ENCODE assay signal across 9 cellular contexts in genomic region chr6:1605822-1606532, GRCh38. TPM values are rescaled to one million over a fixed set of nuclear protein-coding genes. Genes with fewer than 3 reads are reported as not detected.
DNase-seq lines count a peak whose midpoint lies in the region; ATAC-seq, FAIRE-seq and TF ChIP-seq lines count a peak whose summit lies in the region.
"Had no signal": no experiment of that assay in that cellular context is flagged by ENCODE, and none has a peak within 500 bp of the region (broad histone marks: within the 10 kb centered on the region; RNA-seq: fewer than 3 reads in every experiment).

No MANE protein-coding gene starts in this region.

- DNase-seq in stimulated activated CD4-positive, alpha-beta T cell treated with anti-CD3 and anti-CD28 coated beads, Interleukin-15, amount 100 ng/mL, for 24 hours = peak; percentile 21
- DNase-seq in stimulated activated CD4-positive, alpha-beta T cell treated with anti-CD3 and anti-CD28 coated beads, Interleukin-4, amount 100 ng/mL, for 4 hours = no peak
- no peak for DNase-seq in activated T-helper 2 cell treated with anti-CD3 and anti-CD28 coated beads, Interferon-gamma antibody, Interleukin-2, Interleukin-4, amounts not matched to agents 10 μg/mL and 5 μg/mL and 100 μg/mL, durations not matched to agents 14 hours and 24 hours and 36 hours (ENCODE audit: low spot score)
- DNase-seq in HepG2 (ENCODE audit: low spot score) = no peak
- peak in 1 of 2 donors; percentile 77 for DNase-seq in aorta
- no peak for DNase-seq in iPS-NIHi7 (ENCODE audit: extremely low spot score)
- DNase-seq: C1 segment of cervical spinal cord had no signal

- peaks cover 10% of the 10 kb centered on the region for H3K4me1 Mint-ChIP-seq in activated T-helper 2 cell treated with anti-CD3 and anti-CD28 coated beads, Interferon-gamma antibody, Interleukin-2, Interleukin-4, amounts not matched to agents 10 μg/mL and 5 μg/mL and 100 μg/mL, durations not matched to agents 14 hours and 24 hours and 36 hours (ENCODE audit: low read depth)

- intact Hi-C loops in activated T-helper 2 cell treated with anti-CD3 and anti-CD28 coated beads, Interferon-gamma antibody, Interleukin-2, Interleukin-4, amounts not matched to agents 10 μg/mL and 5 μg/mL and 100 μg/mL, durations not matched to agents 14 hours and 24 hours and 36 hours (cut with micrococcal nuclease) = loop anchor here (2.0 to 10.0 kb wide), 6 partner anchors 19 to 1149 kb away; partner anchors contain the start of genes FOXQ1 and MYLK4
- intact Hi-C loops in HepG2 (cut with micrococcal nuclease; ENCODE audit: unreplicated experiment) (loop anchor here (2.0 kb wide), 1 partner anchor 843 kb away; no protein-coding TSS in a partner anchor), aorta (cut with DNase I) (loop anchor here (1.0 to 5.0 kb wide), 8 partner anchors 431 to 1029 kb away; no protein-coding TSS in a partner anchor)

- TF ChIP-seq POLR2A in HepG2 (IDR thresholded peaks at IDR 0.05; ENCODE audit: insufficient read depth in 1 of 2, low read depth in 2 of 2, low read length in 2 of 2) = no peak

- H3K4me1 ChIP-seq in HepG2 (ENCODE audit: insufficient read depth, low read length) (peaks cover 52% of the 10 kb centered on the region), aorta (ENCODE audit: control insufficient read depth in 1 of 2, insufficient read depth in 2 of 2, low read length in 2 of 2) (no peaks in the 10 kb centered on the region)

- H3K9me3 ChIP-seq in HepG2 (ENCODE audit: low read length) = no peaks in the 10 kb centered on the region
- H3K9me3 ChIP-seq in aorta (ENCODE audit: control insufficient read depth, low read length) = no peaks in the 10 kb centered on the region

- peaks cover 69% of the 10 kb centered on the region for H3K27me3 Mint-ChIP-seq in activated T-helper 2 cell treated with anti-CD3 and anti-CD28 coated beads, Interferon-gamma antibody, Interleukin-2, Interleukin-4, amounts not matched to agents 10 μg/mL and 5 μg/mL and 100 μg/mL, durations not matched to agents 14 hours and 24 hours and 36 hours (ENCODE audit: low read depth)

- TF ChIP-seq EP300 in HepG2 (IDR thresholded peaks at IDR 0.05; ENCODE audit: low read depth in 2 of 2, low read length in 2 of 2) (no peak), HepG2 (CRISPR knock-in tag; IDR thresholded peaks at IDR 0.05; ENCODE audit: borderline replicate concordance) (no peak)

- no peak for TF ChIP-seq RAD21 in HepG2 (CRISPR knock-in tag; IDR thresholded peaks at IDR 0.05)

- no peak for TF ChIP-seq CTCF in HepG2 (CRISPR knock-in tag; IDR thresholded peaks at IDR 0.05)

- H3K4me3 ChIP-seq in HepG2 (replicated peaks in 1 of 3; ENCODE audit: insufficient read depth in 1 of 3, low read depth in 2 of 3, low read length in 3 of 3) (no peak overlapping the region), aorta (ENCODE audit: low read length in 2 of 2) (peak overlapping the region; percentile 48 to 55)

- CTCF ChIA-PET in HepG2 (lab: Yijun Ruan, JAX; ENCODE audit: low intra/inter-chr PET ratio, low total read pairs) = no interaction called here

- FAIRE-seq in HepG2 (lab: Jason Lieb, UNC) = no peak

- POLR2A ChIA-PET in HepG2 (lab: Yijun Ruan, JAX) = no interaction called here

- H3K27me3 ChIP-seq in HepG2 (ENCODE audit: control insufficient read depth in 1 of 2, insufficient read depth in 2 of 2, low read length in 2 of 2) (peaks cover 32 to 86% of the 10 kb centered on the region in 2 experiments), aorta (ENCODE audit: control insufficient read depth in 1 of 2, insufficient read depth in 2 of 2, low read length in 1 of 2) (no peaks in the 10 kb centered on the region)

- H3K79me2 ChIP-seq in HepG2 (ENCODE audit: insufficient read depth, low read length) = no peaks in the 10 kb centered on the region

- H3K27ac Mint-ChIP-seq in activated T-helper 2 cell treated with anti-CD3 and anti-CD28 coated beads, Interferon-gamma antibody, Interleukin-2, Interleukin-4, amounts not matched to agents 10 μg/mL and 5 μg/mL and 100 μg/mL, durations not matched to agents 14 hours and 24 hours and 36 hours = peak overlapping the region; percentile 18

- H3K27ac ChIP-seq in HepG2 (ENCODE audit: extremely low read length, insufficient read depth, low read length) = no peak overlapping the region
- H3K27ac ChIP-seq in aorta (ENCODE audit: low read depth in 1 of 2, low read length in 2 of 2) = peak overlapping the region; percentile 94 to 100

- H3K36me3 ChIP-seq in HepG2 (replicated peaks in 1 of 2; ENCODE audit: control insufficient read depth in 1 of 2, insufficient read depth in 2 of 2, low read length in 2 of 2) (no peaks in the 10 kb centered on the region), aorta (ENCODE audit: control insufficient read depth in 1 of 2, insufficient read depth in 2 of 2, low read length in 1 of 2) (peaks cover 0 to 1% of the 10 kb centered on the region in 2 donors)

- H4K20me1 ChIP-seq in HepG2 (ENCODE audit: insufficient read depth, low read length) = peaks cover 11% of the 10 kb centered on the region; the same call in 1 of the 2 replicates

- no TSS peak for BruUV-seq in HepG2 (replicated peaks; lab: Mats Ljungman, UMichigan)

- H3K36me3 Mint-ChIP-seq in activated T-helper 2 cell treated with anti-CD3 and anti-CD28 coated beads, Interferon-gamma antibody, Interleukin-2, Interleukin-4, amounts not matched to agents 10 μg/mL and 5 μg/mL and 100 μg/mL, durations not matched to agents 14 hours and 24 hours and 36 hours (ENCODE audit: low read depth) = no peaks in the 10 kb centered on the region

- H3K9me3 Mint-ChIP-seq in activated T-helper 2 cell treated with anti-CD3 and anti-CD28 coated beads, Interferon-gamma antibody, Interleukin-2, Interleukin-4, amounts not matched to agents 10 μg/mL and 5 μg/mL and 100 μg/mL, durations not matched to agents 14 hours and 24 hours and 36 hours = no peaks in the 10 kb centered on the region

- no peak overlapping the region for H2AFZ ChIP-seq in HepG2 (ENCODE audit: low read length)

- in situ Hi-C loops in HepG2 (cut with HindIII; ENCODE audit: extremely low pct_ligation_motif_present, low pct_unique_long_range_greater_than_20kb) = loop anchor here (5.0 kb wide), 1 partner anchor 501 kb away; no protein-coding TSS in a partner anchor

- no peak overlapping the region for H3K4me2 ChIP-seq in HepG2 (ENCODE audit: low read depth, low read length)

- H3K9ac ChIP-seq in HepG2 (ENCODE audit: insufficient read depth, low read depth, low read length) = no peak overlapping the region

- WGBS in HepG2 (ENCODE audit: low lambda C conversion rate) = 52% methylated on average over 19 of the region's 20 CpGs
- 3 to 15% methylated on average over 20 of the region's 20 CpGs for WGBS in aorta, 2 donors

- H3K4me3 Mint-ChIP-seq in activated T-helper 2 cell treated with anti-CD3 and anti-CD28 coated beads, Interferon-gamma antibody, Interleukin-2, Interleukin-4, amounts not matched to agents 10 μg/mL and 5 μg/mL and 100 μg/mL, durations not matched to agents 14 hours and 24 hours and 36 hours (ENCODE audit: low read depth) = no peak overlapping the region

- ATAC-seq in HepG2 (no peak), aorta (ENCODE audit: low FRiP score) (no peak), HG03442 (IDR thresholded peaks at IDR 0.05; ENCODE audit: unreplicated experiment) (no peak), HG03457 (IDR thresholded peaks at IDR 0.05; ENCODE audit: unreplicated experiment) (no peak)

TF ChIP-seq in HepG2, 621 proteins besides CTCF, POLR2A, EP300 and RAD21 (continues in another document):
- TF ChIP-seq ZKSCAN5 (CRISPR knock-in tag; IDR thresholded peaks at IDR 0.05) (no peak), ZNF773 (CRISPR knock-in tag; IDR thresholded peaks at IDR 0.05; ENCODE audit: borderline replicate concordance) (no peak)

RNA-seq across cellular contexts. Expression of gene FOXC1, which starts 3.7 kb away (rescaled TPM):
- total RNA-seq in activated T-helper 2 cell treated with anti-CD3 and anti-CD28 coated beads, Interferon-gamma antibody, Interleukin-2, Interleukin-4, amounts not matched to agents 10 μg/mL and 5 μg/mL and 100 μg/mL, durations not matched to agents 14 hours and 24 hours and 36 hours = 0.05 and 0.07 TPM in 2 replicates
- total RNA-seq in HepG2 (2016; rRNA removed; fragmentation: Illumina TruSeq; extraction: Trizol) = 0.46 and 0.55 TPM in 2 replicates
- 0.09 TPM in 1 of 2 replicates, not detected in the other for total RNA-seq in HepG2 (2016; cell fraction: cytosol; rRNA removed; fragmentation: Illumina TruSeq; extraction: Trizol; ENCODE audit: low read depth)
- 0.42 and 0.50 TPM in 2 replicates for total RNA-seq in HepG2 (2016; cell fraction: insoluble cytoplasmic fraction; rRNA removed; fragmentation: Illumina TruSeq; extraction: Trizol)
- total RNA-seq in HepG2 (2016; cell fraction: membrane; rRNA removed; fragmentation: Illumina TruSeq; extraction: Trizol) = 0.28 and 0.31 TPM in 2 replicates
- total RNA-seq in HepG2 (2016; cell fraction: nucleus; rRNA removed; fragmentation: Illumina TruSeq; extraction: Trizol) = 0.47 and 0.50 TPM in 2 replicates
- polyA plus RNA-seq in HepG2 (2011; rRNA removed) = 0.37 and 0.44 TPM in 2 replicates
- 0.19 and 0.23 TPM in 2 replicates for polyA plus RNA-seq in HepG2 (2011; cell fraction: cytosol; rRNA removed)
- 0.23 and 0.27 TPM in 2 replicates for polyA plus RNA-seq in HepG2 (2011; cell fraction: nucleus; rRNA removed)
- polyA plus RNA-seq in HepG2 (2012) = 0.30 and 0.53 TPM in 2 replicates
- polyA plus RNA-seq in HepG2 (2016; cell fraction: cytosol; fragmentation: Illumina TruSeq; extraction: Trizol; ENCODE audit: low read depth) = 0.05 and 0.09 TPM in 2 replicates
- 0.89 and 1.2 TPM in 2 replicates for polyA plus RNA-seq in HepG2 (2016; cell fraction: insoluble cytoplasmic fraction; fragmentation: Illumina TruSeq; extraction: Trizol; ENCODE audit: low read depth)
- polyA plus RNA-seq in HepG2 (2016; cell fraction: membrane; fragmentation: Illumina TruSeq; extraction: Trizol; ENCODE audit: low read depth) = 0.26 and 0.35 TPM in 2 replicates
- 0.72 and 0.95 TPM in 2 replicates for polyA plus RNA-seq in HepG2 (2016; cell fraction: nucleus; fragmentation: Illumina TruSeq; extraction: Trizol; ENCODE audit: insufficient read depth, low read depth)
- 0.30 and 18.3 TPM in 2 replicates for polyA minus RNA-seq in HepG2 (2011; rRNA and poly(A)+ RNA removed; ENCODE audit: low replicate concordance)
- 0.30 and 0.97 TPM in 2 replicates for polyA minus RNA-seq in HepG2 (2011; cell fraction: cytosol; rRNA and poly(A)+ RNA removed)
- polyA minus RNA-seq in HepG2 (2011; cell fraction: nucleus; rRNA and poly(A)+ RNA removed) = 0.25 and 0.52 TPM in 2 replicates
- 100 to 1,000 TPM in 1 of 2 donors, 10 to 100 TPM in 1; 88.8 to 134 TPM for total RNA-seq in aorta
- 10 to 100 TPM; 18.5 to 52.5 TPM for polyA plus RNA-seq in aorta

Comparison
In these comparisons a context has a peak if more than half of its experiments do, and no peak if none do; other contexts are left out.
1. H3K4me3 ChIP-seq: peak in aorta (2 of 2); none in HepG2 (0 of 3).
2. RNA of gene FOXC1, which starts 3.7 kb away (total RNA-seq): 88.8 to 134 TPM in aorta; 0.09 to 0.55 TPM in HepG2 and 0.05 to 0.07 TPM in activated T-helper 2 cell treated with anti-CD3 and anti-CD28 coated beads, Interferon-gamma antibody, Interleukin-2, Interleukin-4, amounts not matched to agents 10 μg/mL and 5 μg/mL and 100 μg/mL, durations not matched to agents 14 hours and 24 hours and 36 hours; every median in the first group is over 10 times any median in the second.